8 cellular contexts compared by ENCODE assay signal in the genomic region with DNA sequence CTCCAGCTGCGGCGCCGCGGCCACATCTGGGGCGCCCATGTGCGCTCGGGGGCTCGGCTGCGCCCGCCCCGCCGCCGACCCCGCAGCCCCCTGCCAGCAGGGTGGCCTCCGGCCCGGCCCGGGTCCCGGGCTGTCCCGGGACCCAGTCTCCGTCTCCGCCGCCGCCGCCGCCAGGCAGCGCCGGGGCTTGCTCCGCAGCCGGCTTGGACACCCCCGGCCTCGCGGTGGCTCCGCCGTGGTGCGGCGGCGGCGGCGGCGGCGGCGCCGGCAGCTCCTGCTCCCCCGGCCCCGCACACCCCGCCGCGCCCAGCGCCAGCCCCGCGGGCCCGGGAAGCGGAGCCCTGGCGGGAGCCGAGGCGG. TPM values are rescaled to one million over a fixed set of nuclear protein-coding genes. Genes with fewer than 3 reads are reported as not detected.
DNase-seq lines count a peak whose midpoint lies in the region; ATAC-seq and TF ChIP-seq lines count a peak whose summit lies in the region.

No MANE protein-coding gene starts in this region.

- H3K27me3 Mint-ChIP-seq in CD14-positive monocyte (ENCODE audit: low read depth in 3 of 3): peaks cover 63 to 80% (median 67%) of the 10 kb centered on the region in 3 donors

- no peak overlapping the region for H3K9ac ChIP-seq in PC-3 (ENCODE audit: low read length)
- H3K9ac ChIP-seq in iPS-20b (ENCODE audit: low read depth, low read length): no peak overlapping the region

- intact Hi-C loops in PC-3 (cut with micrococcal nuclease): no loop called here
- intact Hi-C loops in CD14-positive monocyte (cut with micrococcal nuclease): no loop called here

- no peak overlapping the region for H3K27ac ChIP-seq in ACC112 (ENCODE audit: low read depth, low read length)
- H3K27ac ChIP-seq in PC-3 (ENCODE audit: low read length): no peak overlapping the region
- no peak overlapping the region for H3K27ac ChIP-seq in iPS-20b (ENCODE audit: low read length)

- no peak overlapping the region for H3K4me3 Mint-ChIP-seq in CD14-positive monocyte

- peak; percentile 25 for ATAC-seq in GM21528 (IDR thresholded peaks at IDR 0.05; ENCODE audit: low FRiP score, unreplicated experiment)
- ATAC-seq in PC-3: no peak; the same call in none of the 2 replicates

- H3K27ac Mint-ChIP-seq in CD14-positive monocyte: no peak overlapping the region

- CTCF ChIA-PET in PC-3 (lab: Charles Lee): no interaction called here

- DNase-seq in PC-3 (no peak), CD14-positive monocyte (ENCODE audit: low spot score) (no peak), cerebellar nuclear complex (lab: John Stamatoyannopoulos, UW) (no peak), EL (no peak), GM19238 (ENCODE audit: insufficient read length, low spot score) (no peak)

- peaks cover 0 to 12% (median 5%) of the 10 kb centered on the region in 7 donors for H3K9me3 Mint-ChIP-seq in CD14-positive monocyte

- no TSS peak for BruUV-seq in PC-3 (replicated peaks; lab: Mats Ljungman, UMichigan)

- no peaks in the 10 kb centered on the region for H3K9me2 ChIP-seq in PC-3 (replicated peaks; ENCODE audit: low read length)

- no peaks in the 10 kb centered on the region for H3K36me3 ChIP-seq in ACC112 (ENCODE audit: insufficient read depth, low read length)
- H3K36me3 ChIP-seq in PC-3 (ENCODE audit: low read depth, low read length): no peaks in the 10 kb centered on the region
- H3K36me3 ChIP-seq in iPS-20b (ENCODE audit: insufficient read depth, low read depth, low read length): no peaks in the 10 kb centered on the region

- H3F3A ChIP-seq in PC-3 (ENCODE audit: low read length, unreplicated experiment): no peaks in the 10 kb centered on the region

- POLR2A ChIA-PET in PC-3 (lab: Charles Lee; ENCODE audit: unreplicated experiment): no interaction called here

- H4K20me1 ChIP-seq in PC-3 (ENCODE audit: low read length): no peaks in the 10 kb centered on the region

- H3K79me2 ChIP-seq in ACC112 (ENCODE audit: control insufficient read depth, insufficient read depth, low read length, unreplicated experiment): no peaks in the 10 kb centered on the region
- no peaks in the 10 kb centered on the region for H3K79me2 ChIP-seq in PC-3 (ENCODE audit: low read length)

- peaks cover 8% of the 10 kb centered on the region for H3K4me1 Mint-ChIP-seq in CD14-positive monocyte

- H3K27me3 ChIP-seq in ACC112 (ENCODE audit: insufficient read depth, low read length) (peaks cover 71% of the 10 kb centered on the region), PC-3 (ENCODE audit: low read length) (peaks cover 78% of the 10 kb centered on the region), iPS-20b (ENCODE audit: insufficient read depth, low read length) (peaks cover 76% of the 10 kb centered on the region)

- TF ChIP-seq CTCF in PC-3 (conservative IDR thresholded peaks at IDR 0.05; ENCODE audit: low read depth, low read length): no peak
- TF ChIP-seq CTCF in CD14-positive monocyte (IDR thresholded peaks at IDR 0.05): no peak

- H2AFZ ChIP-seq in ACC112 (ENCODE audit: low read length, unreplicated experiment) (no peak overlapping the region), PC-3 (ENCODE audit: low read length) (no peak overlapping the region)

- 0 out of 2 replicates have a peak, but pooled peaks cover 4% of the 10 kb centered on the region for H3K9me3 ChIP-seq in PC-3 (ENCODE audit: low read length)
- no peaks in the 10 kb centered on the region for H3K9me3 ChIP-seq in iPS-20b (ENCODE audit: insufficient read depth, low read depth, low read length)

- H3K4me2 ChIP-seq in PC-3 (ENCODE audit: low read length): peak overlapping the region; percentile 89; the same call in 1 of the 2 replicates

- H3K4me1 ChIP-seq in ACC112 (ENCODE audit: control insufficient read depth, insufficient read depth, low read length, unreplicated experiment) (no peaks in the 10 kb centered on the region), PC-3 (ENCODE audit: insufficient read depth, low read length) (peaks cover 12% of the 10 kb centered on the region; the same call in 1 of the 2 replicates), iPS-20b (ENCODE audit: insufficient read depth, low read length) (peaks cover 8% of the 10 kb centered on the region; the same call in 1 of the 2 replicates)

- H3K36me3 Mint-ChIP-seq in CD14-positive monocyte: peaks cover 0 to 2% of the 10 kb centered on the region in 2 donors

- H3K4me3 ChIP-seq in ACC112 (ENCODE audit: low read depth, low read length) (peak overlapping the region; percentile 72), PC-3 (ENCODE audit: low read length) (no peak overlapping the region; the same call in 1 of the 2 replicates), iPS-20b (ENCODE audit: low read length) (peak overlapping the region; percentile 80; the same call in 1 of the 2 replicates)

RNA-seq across cellular contexts. Expression of a gene that starts 0.2 kb away (rescaled TPM):
- total RNA-seq in PC-3 (2014; rRNA removed): not detected in 2 replicates
- polyA plus RNA-seq in CD14-positive monocyte: not detected
